ENCODE assay signal across 19 cellular contexts in the genomic region with DNA sequence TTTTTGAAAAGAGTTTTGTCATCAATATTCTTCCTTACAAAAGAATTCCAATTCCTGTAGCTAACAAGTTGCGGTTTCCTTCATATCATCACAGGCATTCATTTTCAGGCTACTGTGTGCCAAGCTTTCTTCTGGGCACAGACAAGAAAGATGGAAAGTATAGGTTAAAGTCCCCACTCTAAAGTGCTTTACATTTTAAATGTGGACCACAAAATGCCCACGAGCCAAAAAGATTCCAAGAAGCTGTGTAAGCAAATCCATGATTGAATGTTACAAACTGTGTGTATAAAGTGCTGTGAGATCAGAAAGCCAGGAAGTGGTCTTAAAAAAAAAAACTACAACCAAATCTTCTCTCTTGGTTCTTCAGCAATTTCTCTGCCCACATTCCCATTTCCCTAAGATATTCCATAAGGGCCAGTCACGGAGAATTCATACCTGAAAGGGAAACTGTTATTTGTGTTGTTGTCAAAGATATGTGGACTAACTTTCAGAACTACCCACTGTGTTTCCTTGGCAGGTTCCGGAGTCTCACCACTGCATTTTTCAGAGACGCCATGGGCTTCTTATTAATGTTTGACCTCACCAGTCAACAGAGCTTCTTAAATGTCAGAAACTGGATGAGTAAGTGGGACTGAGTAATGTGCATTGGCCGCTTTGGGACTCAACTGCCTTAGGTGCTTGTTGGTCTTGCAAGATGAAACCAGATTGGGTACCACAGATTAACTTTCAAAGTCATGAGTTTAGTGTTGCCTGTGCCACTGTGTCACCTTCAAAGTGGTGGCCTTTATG. TPM values are rescaled to one million over a fixed set of nuclear protein-coding genes. Genes with fewer than 3 reads are reported as not detected.
"Had no signal": no experiment of that assay in that cellular context is flagged by ENCODE, and none has a peak within 500 bp of the region (broad histone marks: within the 10 kb centered on the region; RNA-seq: fewer than 3 reads in every experiment).

No MANE protein-coding gene starts in this region.

- H3K4me3 ChIP-seq: adrenal gland, left lung, mucosa of descending colon, thoracic aorta had no signal

- H3K27ac Mint-ChIP-seq: activated CD8-positive, alpha-beta T cell treated with anti-CD3 and anti-CD28 coated beads for 36 hours; naive thymus-derived CD4-positive, alpha-beta T cell; stimulated activated naive CD8-positive, alpha-beta T cell treated with anti-CD3 and anti-CD28 coated beads, Interleukin-15, amount 100 ng/mL, for 72 hours; T-helper 1 cell treated with Interleukin-12 subunit alpha and Interleukin-12 subunit beta and Interleukin-4 antibody, amounts not matched to agents 30 μg/mL and 1 μg/mL, for 36 hours had no signal

- DNase-seq: activated CD4-positive, alpha-beta T cell treated with anti-CD3 and anti-CD28 coated beads for 48 hours; activated CD8-positive, alpha-beta T cell treated with anti-CD3 and anti-CD28 coated beads for 36 hours; activated effector memory CD4-positive, alpha-beta T cell treated with Interleukin-2 at 50 U/mL for 16 hours; activated naive CD4-positive, alpha-beta T cell treated with anti-CD3 and anti-CD28 coated beads, Interleukin-2, amount 50 U/mL, for 16 hours; activated T-cell treated with anti-CD3 and anti-CD28 coated beads, Interleukin-2, amount 50 U/mL, for 4 hours; adrenal gland; brain microvascular endothelial cell; cerebellar nuclear complex; dermis blood vessel endothelial cell; islet precursor cell; left lung; mammary epithelial cell; mucosa of descending colon; naive thymus-derived CD4-positive, alpha-beta T cell; small intestine; stimulated activated naive CD8-positive, alpha-beta T cell treated with anti-CD3 and anti-CD28 coated beads, Interleukin-15, amount 100 ng/mL, for 72 hours had no signal

- H3K27me3 Mint-ChIP-seq: naive thymus-derived CD4-positive, alpha-beta T cell; stimulated activated naive CD8-positive, alpha-beta T cell treated with anti-CD3 and anti-CD28 coated beads, Interleukin-15, amount 100 ng/mL, for 72 hours had no signal

- H3K9me3 ChIP-seq: adrenal gland, left lung, mucosa of descending colon, neutrophil, thoracic aorta had no signal

- H3K27me3 ChIP-seq: adrenal gland, brain microvascular endothelial cell, left lung, neutrophil had no signal

- H3K36me3 ChIP-seq: adrenal gland, brain microvascular endothelial cell, neutrophil, thoracic aorta had no signal

- H3K4me3 Mint-ChIP-seq: activated CD8-positive, alpha-beta T cell treated with anti-CD3 and anti-CD28 coated beads for 36 hours; activated T-cell treated with anti-CD3 and anti-CD28 coated beads, Interleukin-2, amount 50 U/mL, for 4 hours; naive thymus-derived CD4-positive, alpha-beta T cell; stimulated activated naive CD8-positive, alpha-beta T cell treated with anti-CD3 and anti-CD28 coated beads, Interleukin-15, amount 100 ng/mL, for 72 hours; T-helper 1 cell treated with Interleukin-12 subunit alpha and Interleukin-12 subunit beta and Interleukin-4 antibody, amounts not matched to agents 30 μg/mL and 1 μg/mL, for 36 hours had no signal

- H3K4me1 Mint-ChIP-seq: stimulated activated naive CD8-positive, alpha-beta T cell treated with anti-CD3 and anti-CD28 coated beads, Interleukin-15, amount 100 ng/mL, for 72 hours had no signal

- H3K9me3 Mint-ChIP-seq: activated CD8-positive, alpha-beta T cell treated with anti-CD3 and anti-CD28 coated beads for 36 hours; activated T-cell treated with anti-CD3 and anti-CD28 coated beads, Interleukin-2, amount 50 U/mL, for 4 hours; stimulated activated naive CD8-positive, alpha-beta T cell treated with anti-CD3 and anti-CD28 coated beads, Interleukin-15, amount 100 ng/mL, for 72 hours; T-helper 1 cell treated with Interleukin-12 subunit alpha and Interleukin-12 subunit beta and Interleukin-4 antibody, amounts not matched to agents 30 μg/mL and 1 μg/mL, for 36 hours had no signal

- H3K4me1 ChIP-seq: adrenal gland, left lung had no signal

- H3K27ac ChIP-seq: adrenal gland, brain microvascular endothelial cell, left lung, neutrophil, thoracic aorta had no signal

RNA-seq across cellular contexts. Expression of a gene that starts 55.7 kb away (rescaled TPM):
- total RNA-seq: activated CD8-positive, alpha-beta T cell treated with anti-CD3 and anti-CD28 coated beads for 36 hours had no signal
